ENCODE assay signal across 12 cellular contexts in the genomic region with DNA sequence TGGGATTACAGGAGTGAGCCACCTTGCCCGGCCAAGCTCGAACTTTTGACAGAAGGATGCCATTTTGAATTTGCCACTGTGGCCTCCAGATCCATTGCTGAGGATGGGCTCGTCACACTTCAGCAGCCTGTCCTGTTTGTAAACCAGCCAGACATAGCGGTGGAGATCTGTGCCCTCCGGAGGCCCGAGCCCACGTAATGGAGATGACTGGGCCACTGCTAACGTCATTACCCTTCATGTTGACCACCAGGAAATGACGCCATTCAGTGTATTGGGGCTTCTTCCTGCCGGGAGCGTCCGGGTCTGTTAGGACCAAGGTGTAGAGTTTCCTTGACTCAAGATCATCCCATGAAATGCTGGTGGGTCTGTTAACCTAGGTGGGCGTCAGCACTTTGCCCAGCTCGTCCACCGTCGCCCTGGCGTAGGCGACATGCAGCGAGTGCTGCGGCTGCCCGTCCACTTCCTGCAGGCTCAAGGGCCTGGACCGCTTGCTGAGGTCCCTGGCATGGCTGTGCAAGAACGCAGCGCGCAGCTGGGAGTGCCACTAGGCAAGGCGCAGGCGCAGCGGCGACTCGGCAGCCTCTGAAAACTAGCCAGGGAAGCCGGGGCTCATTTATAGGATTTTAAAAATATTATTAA. TPM values are rescaled to one million over a fixed set of nuclear protein-coding genes. Genes with fewer than 3 reads are reported as not detected.
DNase-seq lines count a peak whose midpoint lies in the region; ATAC-seq, FAIRE-seq and TF ChIP-seq lines count a peak whose summit lies in the region.
"Had no signal": no experiment of that assay in that cellular context is flagged by ENCODE, and none has a peak within 500 bp of the region (broad histone marks: within the 10 kb centered on the region; RNA-seq: fewer than 3 reads in every experiment).

No MANE protein-coding gene starts in this region.

- H3T11ph ChIP-seq in H9 (ENCODE audit: low read length), result no peak overlapping the region

- H2BK5ac ChIP-seq in H9 (ENCODE audit: insufficient read length, low read length), result no peak overlapping the region

- H3K4me2 ChIP-seq in H9 (ENCODE audit: insufficient read depth, insufficient read length, low read length), result no peak overlapping the region

- no peak overlapping the region for H3K56ac ChIP-seq in H9 (ENCODE audit: insufficient read length, low read depth, low read length)

- no peak overlapping the region for H3K4me3 ChIP-seq in kidney (ENCODE audit: low read length in 2 of 2)
- H3K4me3 ChIP-seq in upper lobe of right lung, result no peak overlapping the region
- H3K4me3 ChIP-seq: left lung had no signal

- no peak overlapping the region for H4K5ac ChIP-seq in H9 (ENCODE audit: insufficient read length, low read depth, low read length)

- H3K27ac ChIP-seq in kidney (ENCODE audit: low read depth in 2 of 2, low read length in 2 of 2), result no peak overlapping the region
- peak overlapping the region; percentile 51 for H3K27ac ChIP-seq in upper lobe of right lung
- no peak overlapping the region for H3K27ac ChIP-seq in H9 (ENCODE audit: insufficient read length, low read depth, low read length)

- no peak overlapping the region for H4K91ac ChIP-seq in H9 (ENCODE audit: insufficient read length, low read depth, low read length)

- DNase-seq in stimulated activated CD4-positive, alpha-beta T cell treated with anti-CD3 and anti-CD28 coated beads, Interleukin-15, amount 100 ng/mL, for 24 hours, result peak; percentile 47
- no peak for DNase-seq in stimulated activated CD4-positive, alpha-beta T cell treated with anti-CD3 and anti-CD28 coated beads, Interleukin-12 subunit alpha, Interleukin-12 subunit beta, amount 100 ng/mL, for 4 hours
- peak; percentile 89 for DNase-seq in activated CD8-positive, alpha-beta memory T cell treated with anti-CD3 and anti-CD28 coated beads, Interleukin-2, amount 10 ng/mL, durations not matched to agents 7 days and 5 days
- DNase-seq in kidney, result peak; percentile 77
- no peak for DNase-seq in upper lobe of right lung
- no peak for DNase-seq in NCI-H226
- DNase-seq in NCI-H1930 (lab: John Stamatoyannopoulos, UW), result no peak
- no peak for DNase-seq in H9
- DNase-seq: caudate nucleus, NCI-H1417 treated with DMSO at 0.1 percent for 48 hours, OCI-M1 had no signal

- no peaks in the 10 kb centered on the region for H3K27me3 Mint-ChIP-seq in activated CD8-positive, alpha-beta memory T cell treated with anti-CD3 and anti-CD28 coated beads, Interleukin-2, amount 10 ng/mL, durations not matched to agents 7 days and 5 days
- H3K27me3 Mint-ChIP-seq in H9 (ENCODE audit: low read depth), result no peaks in the 10 kb centered on the region

- H2AFZ ChIP-seq in H9 (ENCODE audit: low read length), result no peak overlapping the region

- H3K36me3 ChIP-seq in kidney (ENCODE audit: control insufficient read depth in 1 of 2, insufficient read depth in 2 of 2, low read length in 2 of 2) (no peaks in the 10 kb centered on the region), upper lobe of right lung (no peaks in the 10 kb centered on the region)

- no peak overlapping the region for H3K14ac ChIP-seq in H9 (ENCODE audit: insufficient read depth, low read length)

- H3K4me3 Mint-ChIP-seq in activated CD8-positive, alpha-beta memory T cell treated with anti-CD3 and anti-CD28 coated beads, Interleukin-2, amount 10 ng/mL, durations not matched to agents 7 days and 5 days, result peak overlapping the region; percentile 91
- H3K4me3 Mint-ChIP-seq in H9, result no peak overlapping the region; a peak in 1 of 5 replicates

- H3K79me2 ChIP-seq in H9 (ENCODE audit: insufficient read depth, low read length), result no peaks in the 10 kb centered on the region

- no peak overlapping the region for H2AK5ac ChIP-seq in H9 (ENCODE audit: insufficient read length, low read length)

- H2BK12ac ChIP-seq in H9 (ENCODE audit: insufficient read length, low read depth, low read length), result no peak overlapping the region

- no peak overlapping the region for H3K4ac ChIP-seq in H9 (ENCODE audit: low read depth, low read length)

- H3K9me3 Mint-ChIP-seq in activated CD8-positive, alpha-beta memory T cell treated with anti-CD3 and anti-CD28 coated beads, Interleukin-2, amount 10 ng/mL, durations not matched to agents 7 days and 5 days (ENCODE audit: low read depth), result no peaks in the 10 kb centered on the region
- H3K9me3 Mint-ChIP-seq in H9, result no peaks in the 10 kb centered on the region

- H3K9ac ChIP-seq in kidney (ENCODE audit: low read length in 2 of 2), result no peak overlapping the region
- no peak overlapping the region for H3K9ac ChIP-seq in H9 (ENCODE audit: extremely low read depth, insufficient read length, low read length)

- H3K4me1 ChIP-seq in kidney (ENCODE audit: control insufficient read depth in 1 of 2, insufficient read depth in 1 of 2, low read depth in 1 of 2, low read length in 2 of 2) (no peaks in the 10 kb centered on the region), upper lobe of right lung (peaks cover 33% of the 10 kb centered on the region), H9 (ENCODE audit: insufficient read depth, low read length) (no peaks in the 10 kb centered on the region)

- no peak for FAIRE-seq in kidney (lab: Jason Lieb, UNC)

- intact Hi-C loops in kidney (cut with DNase I) (no loop called here), upper lobe of right lung (cut with DNase I) (no loop called here)

- no CpG with 5 or more reads among the region's 31 CpGs for WGBS in H9 (ENCODE audit: extremely low coverage, insufficient read length, low lambda C conversion rate)

- H3K27me3 ChIP-seq in upper lobe of right lung (no peaks in the 10 kb centered on the region), H9 (ENCODE audit: insufficient read depth, low read length) (no peaks in the 10 kb centered on the region)
- H3K27me3 ChIP-seq: left lung had no signal

- ATAC-seq in activated CD8-positive, alpha-beta memory T cell treated with anti-CD3 and anti-CD28 coated beads, Interleukin-2, amount 10 ng/mL, durations not matched to agents 7 days and 5 days, result peak; percentile 57
- ATAC-seq in upper lobe of right lung, result no peak
- ATAC-seq: left lung had no signal

- H3K23me2 ChIP-seq in H9 (ENCODE audit: insufficient read length, low read depth, low read length, poor library complexity, severe bottlenecking), result no peaks in the 10 kb centered on the region

- H3K18ac ChIP-seq in H9 (ENCODE audit: insufficient read length, low read depth, low read length), result no peak overlapping the region

- H4K8ac ChIP-seq in H9 (replicated peaks; ENCODE audit: insufficient read length, low read depth, low read length), result no peak overlapping the region

- peaks cover 54% of the 10 kb centered on the region for H3K36me3 Mint-ChIP-seq in activated CD8-positive, alpha-beta memory T cell treated with anti-CD3 and anti-CD28 coated beads, Interleukin-2, amount 10 ng/mL, durations not matched to agents 7 days and 5 days
- no peaks in the 10 kb centered on the region for H3K36me3 Mint-ChIP-seq in H9 (ENCODE audit: insufficient read depth in 1 of 3, low read depth in 3 of 3)

- no peaks in the 10 kb centered on the region for H4K20me1 ChIP-seq in H9 (ENCODE audit: control insufficient read depth, insufficient read depth, insufficient read length)

- H3K4me1 Mint-ChIP-seq in activated CD8-positive, alpha-beta memory T cell treated with anti-CD3 and anti-CD28 coated beads, Interleukin-2, amount 10 ng/mL, durations not matched to agents 7 days and 5 days, result peaks cover 82% of the 10 kb centered on the region
- H3K4me1 Mint-ChIP-seq in H9, result peaks cover 13 to 16% of the 10 kb centered on the region in 2 experiments

- no peak for TF ChIP-seq CTCF in kidney (IDR thresholded peaks at IDR 0.05; ENCODE audit: borderline replicate concordance, extremely low read depth, insufficient read depth)
- TF ChIP-seq CTCF in upper lobe of right lung (IDR thresholded peaks at IDR 0.05), result no peak
- no peak for TF ChIP-seq CTCF in H9 (conservative IDR thresholded peaks at IDR 0.05)

- no peaks in the 10 kb centered on the region for H3K79me1 ChIP-seq in H9 (ENCODE audit: insufficient read depth, low read depth, low read length, poor library complexity, severe bottlenecking)

- no peak overlapping the region for H2BK120ac ChIP-seq in H9 (ENCODE audit: low read depth, low read length, poor library complexity, severe bottlenecking)

- H3K27ac Mint-ChIP-seq in activated CD8-positive, alpha-beta memory T cell treated with anti-CD3 and anti-CD28 coated beads, Interleukin-2, amount 10 ng/mL, durations not matched to agents 7 days and 5 days, result peak overlapping the region; percentile 93
- H3K27ac Mint-ChIP-seq in H9, result no peak overlapping the region; a peak in 1 of 7 replicates

- no peak overlapping the region for H2BK15ac ChIP-seq in H9 (ENCODE audit: low read depth, low read length)

- CTCF ChIA-PET in activated CD8-positive, alpha-beta memory T cell treated with anti-CD3 and anti-CD28 coated beads, Interleukin-2, amount 10 ng/mL, durations not matched to agents 7 days and 5 days (lab: Charles Lee), result interaction anchor here (0.6 to 3.0 kb wide), 8 partner anchors 9 to 67 kb away, joined by 3 to 11 read pairs (median 3); no protein-coding TSS in a partner anchor

- no peak overlapping the region for H3K23ac ChIP-seq in H9 (ENCODE audit: insufficient read length, low read depth, low read length)

- H3K9me3 ChIP-seq in kidney (ENCODE audit: control insufficient read depth in 1 of 2, low read length in 2 of 2), result no peaks in the 10 kb centered on the region
- H3K9me3 ChIP-seq in upper lobe of right lung, result no peaks in the 10 kb centered on the region
- H3K9me3 ChIP-seq in H9 (ENCODE audit: control insufficient read depth, low read depth, low read length), result no peaks in the 10 kb centered on the region
- H3K9me3 ChIP-seq: left lung had no signal

- H2BK20ac ChIP-seq in H9 (ENCODE audit: low read depth, low read length, poor library complexity, severe bottlenecking), result no peak overlapping the region

RNA-seq across cellular contexts. Expression of a gene that starts 40.8 kb away (rescaled TPM):
- 100 to 1,000 TPM; 556 to 674 TPM for total RNA-seq in activated CD8-positive, alpha-beta memory T cell treated with anti-CD3 and anti-CD28 coated beads, Interleukin-2, amount 10 ng/mL, durations not matched to agents 7 days and 5 days
- total RNA-seq in kidney (60.2 TPM), upper lobe of right lung (127 TPM), H9 (2021) (not detected in 2 replicates)
- 1.4 TPM for polyA plus RNA-seq in kidney (ENCODE audit: insufficient read depth, low read depth, low replicate concordance)

Comparison
In these comparisons a context has a peak if more than half of its experiments do, and no peak if none do; other contexts are left out.
1. DNase-seq: peak in stimulated activated CD4-positive, alpha-beta T cell treated with anti-CD3 and anti-CD28 coated beads, Interleukin-15, amount 100 ng/mL, for 24 hours (single experiment), activated CD8-positive, alpha-beta memory T cell treated with anti-CD3 and anti-CD28 coated beads, Interleukin-2, amount 10 ng/mL, durations not matched to agents 7 days and 5 days (single experiment) and kidney (single experiment); none in stimulated activated CD4-positive, alpha-beta T cell treated with anti-CD3 and anti-CD28 coated beads, Interleukin-12 subunit alpha, Interleukin-12 subunit beta, amount 100 ng/mL, for 4 hours (single experiment), upper lobe of right lung (single experiment), NCI-H226 (single experiment), NCI-H1930 (0 of 2) and H9 (single experiment).
2. RNA of a gene that starts 40.8 kb away (total RNA-seq): 556 to 674 TPM in activated CD8-positive, alpha-beta memory T cell treated with anti-CD3 and anti-CD28 coated beads, Interleukin-2, amount 10 ng/mL, durations not matched to agents 7 days and 5 days, 127 TPM in upper lobe of right lung (single experiment) and 60.2 TPM in kidney (single experiment); not detected in H9; every median in the first group is over 10 times any median in the second.